ENCODE assay signal across 1 cellular context in the genomic region with DNA sequence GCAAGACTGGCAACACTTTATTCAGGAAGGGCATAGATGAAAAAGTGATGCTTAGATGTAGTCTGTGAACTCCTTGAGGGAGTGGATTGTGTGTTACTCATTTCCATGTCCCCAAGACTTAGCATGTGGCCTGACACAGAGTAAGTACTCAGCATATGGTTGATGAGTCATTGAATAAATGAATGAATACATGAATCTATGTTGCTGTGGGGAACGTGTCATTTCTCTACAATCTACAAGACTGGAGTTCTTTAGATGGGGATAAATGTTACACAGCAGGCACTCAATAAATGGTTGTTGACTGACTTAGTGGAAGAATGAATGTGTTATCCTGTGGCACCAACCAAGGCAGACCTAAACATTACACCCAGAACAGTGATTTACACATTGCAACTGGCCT.
TF ChIP-seq lines count a peak whose summit lies in the region.

No MANE protein-coding gene starts in this region.

TF ChIP-seq in endothelial cell of umbilical vein, 7 proteins besides CTCF, POLR2A, EP300 and RAD21:
- TF ChIP-seq FOS (IDR thresholded peaks at IDR 0.05; ENCODE audit: borderline replicate concordance, insufficient read depth, low read length) = no peak
- TF ChIP-seq JUN (IDR thresholded peaks at IDR 0.05; ENCODE audit: borderline replicate concordance, insufficient read depth, insufficient read length, low read depth) = peak; percentile 24
